1 cellular context compared by ENCODE assay signal in the genomic region with DNA sequence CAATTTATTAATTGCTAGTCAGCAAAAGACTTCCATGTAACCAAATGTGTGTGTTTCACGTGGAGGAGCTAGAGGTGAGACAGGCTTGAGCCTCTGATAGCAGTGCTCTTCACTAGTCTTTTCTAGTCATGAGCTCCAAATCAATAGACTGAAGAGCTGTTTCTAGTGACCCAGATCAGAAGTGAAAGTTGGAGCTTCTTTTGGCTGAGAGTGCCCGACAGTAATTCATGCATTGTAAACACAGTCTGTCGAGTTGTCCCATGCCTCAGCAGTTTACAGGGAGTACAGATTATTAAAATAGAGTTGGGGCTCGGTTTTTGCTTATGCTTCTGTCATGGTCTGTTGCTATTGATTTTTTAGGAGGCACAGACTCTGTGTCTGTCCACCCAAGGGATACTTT.
TF ChIP-seq lines count a peak whose summit lies in the region.

No MANE protein-coding gene starts in this region.

TF ChIP-seq in HCT116, 20 proteins besides CTCF, POLR2A, EP300 and RAD21 (continued from another document):
- TF ChIP-seq, protein P1, sequence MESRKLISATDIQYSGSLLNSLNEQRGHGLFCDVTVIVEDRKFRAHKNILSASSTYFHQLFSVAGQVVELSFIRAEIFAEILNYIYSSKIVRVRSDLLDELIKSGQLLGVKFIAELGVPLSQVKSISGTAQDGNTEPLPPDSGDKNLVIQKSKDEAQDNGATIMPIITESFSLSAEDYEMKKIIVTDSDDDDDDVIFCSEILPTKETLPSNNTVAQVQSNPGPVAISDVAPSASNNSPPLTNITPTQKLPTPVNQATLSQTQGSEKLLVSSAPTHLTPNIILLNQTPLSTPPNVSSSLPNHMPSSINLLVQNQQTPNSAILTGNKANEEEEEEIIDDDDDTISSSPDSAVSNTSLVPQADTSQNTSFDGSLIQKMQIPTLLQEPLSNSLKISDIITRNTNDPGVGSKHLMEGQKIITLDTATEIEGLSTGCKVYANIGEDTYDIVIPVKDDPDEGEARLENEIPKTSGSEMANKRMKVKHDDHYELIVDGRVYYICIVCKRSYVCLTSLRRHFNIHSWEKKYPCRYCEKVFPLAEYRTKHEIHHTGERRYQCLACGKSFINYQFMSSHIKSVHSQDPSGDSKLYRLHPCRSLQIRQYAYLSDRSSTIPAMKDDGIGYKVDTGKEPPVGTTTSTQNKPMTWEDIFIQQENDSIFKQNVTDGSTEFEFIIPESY (IDR thresholded peaks at IDR 0.05; ENCODE audit: extremely low read depth, insufficient replicate concordance, low read length): no peak
- TF ChIP-seq YY1 (IDR thresholded peaks at IDR 0.05; ENCODE audit: extremely low read depth, insufficient replicate concordance, low read depth, low read length) (no peak), ZFX (IDR thresholded peaks at IDR 0.05) (no peak), TCF7L2 (IDR thresholded peaks at IDR 0.05; ENCODE audit: borderline replicate concordance, extremely low read depth, insufficient read depth, insufficient read length) (no peak), FOSL1 (IDR thresholded peaks at IDR 0.05; ENCODE audit: low read depth) (no peak), SP1 (IDR thresholded peaks at IDR 0.05; ENCODE audit: low read depth) (no peak), POLR2AphosphoS5 (IDR thresholded peaks at IDR 0.05; ENCODE audit: low read depth, low read length) (no peak), SIN3A (IDR thresholded peaks at IDR 0.05; ENCODE audit: low read depth) (no peak), CEBPB (IDR thresholded peaks at IDR 0.05; ENCODE audit: low read depth) (no peak), EZH2 (IDR thresholded peaks at IDR 0.05) (no peak), ZNF274 (IDR thresholded peaks at IDR 0.05; ENCODE audit: low read depth, low read length) (no peak), EZH2phosphoT487 (IDR thresholded peaks at IDR 0.05; ENCODE audit: borderline replicate concordance) (no peak), CBX3 (IDR thresholded peaks at IDR 0.05; ENCODE audit: low read depth) (no peak)
